15 cellular contexts compared by ENCODE assay signal in the genomic region with DNA sequence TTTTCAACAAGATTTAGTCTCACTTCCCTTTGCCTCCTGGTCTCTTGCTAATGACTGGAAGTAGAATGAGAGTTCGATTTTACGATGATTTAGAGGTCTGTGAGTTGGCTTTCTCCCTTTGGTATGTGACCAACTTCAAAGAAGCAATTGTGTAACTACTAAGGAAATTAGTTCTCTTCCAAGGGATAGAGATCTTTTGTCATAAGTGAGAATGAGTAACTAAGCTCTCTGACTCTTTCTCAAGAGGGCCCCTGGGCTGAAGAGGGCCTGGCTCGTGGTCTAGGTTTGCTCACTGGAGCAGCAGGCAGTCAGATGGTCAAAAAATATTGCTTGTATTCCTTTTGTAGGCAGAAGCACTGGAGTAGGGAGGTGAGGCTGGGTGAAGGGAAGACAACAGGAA.
DNase-seq lines count a peak whose midpoint lies in the region; ATAC-seq and TF ChIP-seq lines count a peak whose summit lies in the region.
"Had no signal": no experiment of that assay in that cellular context is flagged by ENCODE, and none has a peak within 500 bp of the region (broad histone marks: within the 10 kb centered on the region; RNA-seq: fewer than 3 reads in every experiment).

No MANE protein-coding gene starts in this region.

- POLR2A ChIA-PET in PC-3 (lab: Charles Lee; ENCODE audit: unreplicated experiment) = no interaction called here

- CTCF ChIA-PET in PC-3 (lab: Charles Lee) = interaction anchor here (1.8 to 2.1 kb wide), 2 partner anchors 151 to 187 kb away, joined by 7 to 13 read pairs; no protein-coding TSS in a partner anchor

- DNase-seq in GM23248 (peak; percentile 85), PC-3 (peak; percentile 39), neural crest cell (ENCODE audit: low read depth, low spot score) (no peak), amniotic stem cell (lab: John Stamatoyannopoulos, UW) (no peak), NCI-H2081 (lab: John Stamatoyannopoulos, UW) (no peak)
- no peak for DNase-seq in activated CD4-positive, alpha-beta T cell treated with anti-CD3 and anti-CD28 coated beads for 1 hour
- DNase-seq: activated B cell treated with CpG ODN at 0.5 μM for 24 hours; DMS79 treated with DMSO at 0.1 percent for 48 hours; dorsolateral prefrontal cortex; glutamatergic neuron; NK-92 treated with Interleukin-12 subunit alpha and Interleukin-12 subunit beta, amount 100 ng/mL, for 24 hours; posterior cingulate gyrus had no signal

- H3K4me3 Mint-ChIP-seq in neural crest cell = no peak overlapping the region
- H3K4me3 Mint-ChIP-seq: activated B cell treated with CpG ODN at 0.5 μM for 24 hours had no signal

- H3K4me3 ChIP-seq in GM23248 (no peak overlapping the region), PC-3 (ENCODE audit: low read length) (no peak overlapping the region)
- H3K4me3 ChIP-seq: dorsolateral prefrontal cortex, vagina had no signal

- H3F3A ChIP-seq in GM23248 (ENCODE audit: insufficient read depth) = peaks cover 20% of the 10 kb centered on the region
- no peaks in the 10 kb centered on the region for H3F3A ChIP-seq in PC-3 (ENCODE audit: low read length, unreplicated experiment)

- H3K27ac ChIP-seq in GM23248 (peak overlapping the region; percentile 64), PC-3 (ENCODE audit: low read length) (peak overlapping the region; percentile 15)
- H3K27ac ChIP-seq: dorsolateral prefrontal cortex, vagina had no signal

- no peaks in the 10 kb centered on the region for H3K36me3 ChIP-seq in GM23248 (ENCODE audit: low read depth)
- no peaks in the 10 kb centered on the region; the same call in 1 of the 2 replicates for H3K36me3 ChIP-seq in PC-3 (ENCODE audit: low read depth, low read length)
- H3K36me3 ChIP-seq: vagina had no signal

- ATAC-seq in PC-3 (peak; percentile 17; the same call in 1 of the 2 replicates), esophagus mucosa (peak; percentile 70), HG02642 (IDR thresholded peaks at IDR 0.05; ENCODE audit: poor library complexity, unreplicated experiment) (no peak)

- TF ChIP-seq CTCF in PC-3 (conservative IDR thresholded peaks at IDR 0.05; ENCODE audit: low read depth, low read length) = no peak
- no peak for TF ChIP-seq CTCF in neural crest cell (conservative IDR thresholded peaks at IDR 0.05)

- H3K9me3 ChIP-seq in GM23248 (ENCODE audit: low read depth) (no peaks in the 10 kb centered on the region), PC-3 (ENCODE audit: low read length) (no peaks in the 10 kb centered on the region)

- H3K4me1 ChIP-seq in GM23248 (ENCODE audit: insufficient read depth) (peaks cover 22% of the 10 kb centered on the region), PC-3 (ENCODE audit: insufficient read depth, low read length) (peaks cover 19% of the 10 kb centered on the region; the same call in 1 of the 2 replicates)
- H3K4me1 ChIP-seq: vagina had no signal

- no peaks in the 10 kb centered on the region for H3K27me3 Mint-ChIP-seq in neural crest cell (ENCODE audit: low read depth)
- H3K27me3 Mint-ChIP-seq: activated B cell treated with CpG ODN at 0.5 μM for 24 hours had no signal

- 0% methylated on average over 3 of the region's 3 CpGs for WGBS in GM23248 (ENCODE audit: low coverage in 1 of 2, low lambda C conversion rate in 2 of 2, missing lambda C conversion rate in 2 of 2), 2 experiments

- H4K20me1 ChIP-seq in GM23248 (ENCODE audit: insufficient read depth) (no peaks in the 10 kb centered on the region), PC-3 (ENCODE audit: low read length) (no peaks in the 10 kb centered on the region)

- H3K4me2 ChIP-seq in GM23248 (ENCODE audit: unreplicated experiment) (peak overlapping the region; percentile 57), PC-3 (ENCODE audit: low read length) (no peak overlapping the region)

- no TSS peak for BruUV-seq in PC-3 (replicated peaks; lab: Mats Ljungman, UMichigan)

- H3K9ac ChIP-seq in GM23248 (no peak overlapping the region), PC-3 (ENCODE audit: low read length) (no peak overlapping the region)

- in situ Hi-C loops in GM23248 (cut with MboI) = no loop called here

- no peaks in the 10 kb centered on the region for H3K9me2 ChIP-seq in GM23248 (ENCODE audit: insufficient read depth)
- no peaks in the 10 kb centered on the region for H3K9me2 ChIP-seq in PC-3 (replicated peaks; ENCODE audit: low read length)

- peaks cover 37% of the 10 kb centered on the region for H3K36me3 Mint-ChIP-seq in neural crest cell (ENCODE audit: low read depth)

- H3K79me2 ChIP-seq in GM23248 (ENCODE audit: insufficient read depth) = no peaks in the 10 kb centered on the region
- no peaks in the 10 kb centered on the region for H3K79me2 ChIP-seq in PC-3 (ENCODE audit: low read length)

- intact Hi-C loops in PC-3 (cut with micrococcal nuclease) = loop anchor here (10.0 kb wide), 1 partner anchor 332 kb away; no protein-coding TSS in a partner anchor

- peaks cover 15% of the 10 kb centered on the region for H3K4me1 Mint-ChIP-seq in neural crest cell
- H3K4me1 Mint-ChIP-seq: activated B cell treated with CpG ODN at 0.5 μM for 24 hours had no signal

- no peak overlapping the region for H2AFZ ChIP-seq in GM23248
- H2AFZ ChIP-seq in PC-3 (ENCODE audit: low read length) = no peak overlapping the region

- H3K27ac Mint-ChIP-seq in neural crest cell (ENCODE audit: unreplicated experiment) = peak overlapping the region; percentile 93
- H3K27ac Mint-ChIP-seq: activated B cell treated with CpG ODN at 0.5 μM for 24 hours had no signal

- H3K27me3 ChIP-seq in GM23248 (replicated peaks; ENCODE audit: insufficient read depth) (no peaks in the 10 kb centered on the region), PC-3 (ENCODE audit: low read length) (no peaks in the 10 kb centered on the region)
- H3K27me3 ChIP-seq: vagina had no signal

- H3K9me3 Mint-ChIP-seq in neural crest cell = peaks cover 22% of the 10 kb centered on the region

Comparison
In these comparisons a context has a peak if more than half of its experiments do, and no peak if none do; other contexts are left out.
1. DNase-seq: peak in GM23248 (single experiment) and PC-3 (single experiment); none in neural crest cell (single experiment), amniotic stem cell (single experiment), activated CD4-positive, alpha-beta T cell treated with anti-CD3 and anti-CD28 coated beads for 1 hour (single experiment) and NCI-H2081 (0 of 2).